28 cellular contexts compared by ENCODE assay signal in the genomic region with DNA sequence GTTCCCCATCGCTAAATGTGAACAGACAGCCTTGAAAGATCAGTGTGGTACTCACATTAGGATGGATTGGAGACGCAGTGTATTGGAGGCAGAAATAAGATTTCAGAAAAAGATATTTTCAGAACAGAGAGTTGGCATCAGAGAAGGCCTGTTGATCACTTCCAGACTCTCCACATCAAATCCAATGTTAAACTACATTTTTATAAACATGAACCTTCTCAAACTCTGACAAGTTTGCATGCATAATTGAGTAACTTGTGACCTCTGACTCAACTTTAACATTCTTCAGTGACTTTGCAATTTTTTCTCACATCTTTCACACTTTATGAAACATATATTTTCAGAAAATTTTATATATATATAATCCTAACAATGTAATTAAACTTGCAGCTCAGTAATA.
"Had no signal": no experiment of that assay in that cellular context is flagged by ENCODE, and none has a peak within 500 bp of the region (broad histone marks: within the 10 kb centered on the region; RNA-seq: fewer than 3 reads in every experiment).

No MANE protein-coding gene starts in this region.

- H3K36me3 ChIP-seq: gastrocnemius medialis, neutrophil, ovary, prostate gland, thyroid gland, upper lobe of right lung, WERI-Rb-1 had no signal

- DNase-seq: activated CD4-positive, alpha-beta T cell treated with anti-CD3 and anti-CD28 coated beads, Interleukin-2, amount 10 ng/mL, durations not matched to agents 7 days and 5 days; activated CD4-positive, CD25-positive, alpha-beta regulatory T cell treated with anti-CD3 and anti-CD28 coated beads, Interleukin-2, amount 50 U/mL, for 72 hours; activated CD8-positive, alpha-beta T cell treated with anti-CD3 and anti-CD28 coated beads, Interleukin-2, amount 10 ng/mL, durations not matched to agents 7 days and 5 days; activated gamma-delta T cell; activated naive CD4-positive, alpha-beta T cell treated with anti-CD3 and anti-CD28 coated beads, Interleukin-2, amount 50 U/mL, for 16 hours; activated naive CD8-positive, alpha-beta T cell treated with anti-CD3 and anti-CD28 coated beads, Interleukin-2, amount 50 U/mL, for 24 hours; endodermal cell; gastrocnemius medialis; head of caudate nucleus; left ventricle myocardium superior; mammary epithelial cell; midbrain; natural killer cell; ovary; right cardiac atrium; stimulated activated CD4-positive, alpha-beta T cell treated with anti-CD3 and anti-CD28 coated beads, Interleukin-12 subunit alpha, Interleukin-12 subunit beta, amount 100 ng/mL, for 4 hours; stimulated activated CD4-positive, alpha-beta T cell treated with anti-CD3 and anti-CD28 coated beads, Interleukin-4, amount 100 ng/mL, for 4 hours; stimulated activated naive CD8-positive, alpha-beta T cell treated with anti-CD3 and anti-CD28 coated beads, Interleukin-15, Interleukin-2, amounts not matched to agents 100 U/mL and 50 U/mL, for 24 hours; substantia nigra; T-helper 1 cell; thyroid gland; upper lobe of right lung; WERI-Rb-1 had no signal

- H3K4me3 Mint-ChIP-seq: activated CD4-positive, alpha-beta T cell treated with anti-CD3 and anti-CD28 coated beads, Interleukin-2, amount 10 ng/mL, durations not matched to agents 7 days and 5 days; activated CD8-positive, alpha-beta T cell treated with anti-CD3 and anti-CD28 coated beads, Interleukin-2, amount 10 ng/mL, durations not matched to agents 7 days and 5 days; activated naive CD8-positive, alpha-beta T cell treated with anti-CD3 and anti-CD28 coated beads, Interleukin-2, amount 50 U/mL, for 24 hours; activated T-helper 1 cell treated with anti-CD3 and anti-CD28 coated beads, Interleukin-12 subunit alpha, Interleukin-12 subunit beta, Interleukin-2, Interleukin-4 antibody, amounts not matched to agents 30 ng/mL and 10 ng/mL and 1 ng/mL, durations not matched to agents 14 hours and 24 hours and 36 hours; central memory CD8-positive, alpha-beta T cell; endodermal cell; natural killer cell had no signal

- H3K4me1 ChIP-seq: gastrocnemius medialis, prostate gland, thyroid gland, upper lobe of right lung had no signal

- H3K27me3 ChIP-seq: gastrocnemius medialis, neutrophil, ovary, thyroid gland, upper lobe of right lung had no signal

- H3K4me3 ChIP-seq: coronary artery, gastrocnemius medialis, ovary, prostate gland, thyroid gland, upper lobe of right lung had no signal

- H3K27ac ChIP-seq: coronary artery, gastrocnemius medialis, neutrophil, ovary, prostate gland, thyroid gland, upper lobe of right lung, WERI-Rb-1 had no signal

- H3K4me1 Mint-ChIP-seq: activated CD4-positive, alpha-beta T cell treated with anti-CD3 and anti-CD28 coated beads, Interleukin-2, amount 10 ng/mL, durations not matched to agents 7 days and 5 days; activated naive CD8-positive, alpha-beta T cell treated with anti-CD3 and anti-CD28 coated beads, Interleukin-2, amount 50 U/mL, for 24 hours; central memory CD8-positive, alpha-beta T cell; endodermal cell; natural killer cell had no signal

- H3K27ac Mint-ChIP-seq: activated CD4-positive, alpha-beta T cell treated with anti-CD3 and anti-CD28 coated beads, Interleukin-2, amount 10 ng/mL, durations not matched to agents 7 days and 5 days; activated CD8-positive, alpha-beta T cell treated with anti-CD3 and anti-CD28 coated beads, Interleukin-2, amount 10 ng/mL, durations not matched to agents 7 days and 5 days; activated naive CD8-positive, alpha-beta T cell treated with anti-CD3 and anti-CD28 coated beads, Interleukin-2, amount 50 U/mL, for 24 hours; activated T-helper 1 cell treated with anti-CD3 and anti-CD28 coated beads, Interleukin-12 subunit alpha, Interleukin-12 subunit beta, Interleukin-2, Interleukin-4 antibody, amounts not matched to agents 30 ng/mL and 10 ng/mL and 1 ng/mL, durations not matched to agents 14 hours and 24 hours and 36 hours; endodermal cell; natural killer cell had no signal

- ATAC-seq: activated CD8-positive, alpha-beta T cell treated with anti-CD3 and anti-CD28 coated beads, Interleukin-2, amount 10 ng/mL, durations not matched to agents 7 days and 5 days; activated naive CD8-positive, alpha-beta T cell treated with anti-CD3 and anti-CD28 coated beads, Interleukin-2, amount 50 U/mL, for 24 hours; gastrocnemius medialis; left ventricle myocardium superior; natural killer cell; right cardiac atrium; stimulated activated naive CD8-positive, alpha-beta T cell treated with anti-CD3 and anti-CD28 coated beads, Interleukin-15, Interleukin-2, amounts not matched to agents 100 U/mL and 50 U/mL, for 24 hours; upper lobe of right lung had no signal

- H3K9me3 ChIP-seq: gastrocnemius medialis, neutrophil, ovary, prostate gland, thyroid gland, upper lobe of right lung had no signal

- H3K9me3 Mint-ChIP-seq: activated CD4-positive, alpha-beta T cell treated with anti-CD3 and anti-CD28 coated beads, Interleukin-2, amount 10 ng/mL, durations not matched to agents 7 days and 5 days; activated T-helper 1 cell treated with anti-CD3 and anti-CD28 coated beads, Interleukin-12 subunit alpha, Interleukin-12 subunit beta, Interleukin-2, Interleukin-4 antibody, amounts not matched to agents 30 ng/mL and 10 ng/mL and 1 ng/mL, durations not matched to agents 14 hours and 24 hours and 36 hours; central memory CD8-positive, alpha-beta T cell; endodermal cell had no signal

- H3K27me3 Mint-ChIP-seq: activated CD4-positive, alpha-beta T cell treated with anti-CD3 and anti-CD28 coated beads, Interleukin-2, amount 10 ng/mL, durations not matched to agents 7 days and 5 days; activated naive CD8-positive, alpha-beta T cell treated with anti-CD3 and anti-CD28 coated beads, Interleukin-2, amount 50 U/mL, for 24 hours; central memory CD8-positive, alpha-beta T cell had no signal
